Comparison of ENCODE assay signal across 8 cellular contexts in genomic region chr10:123135415-123136141, GRCh38. TPM values are rescaled to one million over a fixed set of nuclear protein-coding genes. Genes with fewer than 3 reads are reported as not detected.
DNase-seq lines count a peak whose midpoint lies in the region; ATAC-seq and TF ChIP-seq lines count a peak whose summit lies in the region.

TSS of gene HMX3 (plus strand) at chr10:123135970. CDS start at chr10:123136051, 81 bp downstream.

- intact Hi-C loops in uterus (cut with DNase I; ENCODE audit: low total_unique reads) = loop anchor here (10.0 kb wide), 1 partner anchor 419 kb away; no protein-coding TSS in a partner anchor

- H3K27ac ChIP-seq in HUES6 (ENCODE audit: low read depth, low read length) = no peak within 1 kb of the TSS
- no peak within 1 kb of the TSS for H3K27ac ChIP-seq in WERI-Rb-1
- no peak within 1 kb of the TSS for H3K27ac ChIP-seq in uterus

- no peak within 1 kb of the TSS for H3K9ac ChIP-seq in HUES6 (ENCODE audit: low read length)

- H3K4me1 ChIP-seq in HUES6 (ENCODE audit: control insufficient read depth, insufficient read depth, low read length) (peaks cover 32% of the 10 kb centered on the region), uterus (peaks cover 0 to 29% of the 10 kb centered on the region in 2 donors)

- DNase-seq in DMS114 treated with DMSO at 0.1 percent for 48 hours (lab: John Stamatoyannopoulos, UW; ENCODE audit: unreplicated experiment) (peak; percentile 44), WERI-Rb-1 (peak; percentile 38), fibroblast of the aortic adventitia (ENCODE audit: low read depth) (no peak), NCI-H345 (lab: John Stamatoyannopoulos, UW) (no peak), uterus (no peak)
- peak; percentile 62 for DNase-seq in stimulated activated naive CD8-positive, alpha-beta T cell treated with anti-CD3 and anti-CD28 coated beads, Interleukin-15, Interleukin-2, amounts not matched to agents 100 U/mL and 50 U/mL, for 24 hours

- TF ChIP-seq POLR2A in uterus (IDR thresholded peaks at IDR 0.05) = no peak

- no peak for TF ChIP-seq CTCF in WERI-Rb-1 (IDR thresholded peaks at IDR 0.05; ENCODE audit: low read depth, low read length)
- no peak for TF ChIP-seq CTCF in fibroblast of the aortic adventitia (IDR thresholded peaks at IDR 0.05; ENCODE audit: insufficient read depth, low read length)
- TF ChIP-seq CTCF in uterus (IDR thresholded peaks at IDR 0.05) = no peak

- H3K4me3 ChIP-seq in HUES6 (ENCODE audit: low read depth, low read length) (peak within 1 kb of the TSS; percentile 59), WERI-Rb-1 (ENCODE audit: low read depth, low read length) (peak within 1 kb of the TSS; percentile 26), fibroblast of the aortic adventitia (ENCODE audit: low read depth, low read length) (peak within 1 kb of the TSS; percentile 31), uterus (peak within 1 kb of the TSS in 1 of 2 donors; percentile 22)

- peak; percentile 47 for ATAC-seq in stimulated activated naive CD8-positive, alpha-beta T cell treated with anti-CD3 and anti-CD28 coated beads, Interleukin-15, Interleukin-2, amounts not matched to agents 100 U/mL and 50 U/mL, for 24 hours
- ATAC-seq in HG03442 (IDR thresholded peaks at IDR 0.05; ENCODE audit: unreplicated experiment) = no peak

- no peaks in the 10 kb centered on the region for H3K9me3 ChIP-seq in HUES6 (ENCODE audit: control insufficient read depth, insufficient read depth, low read depth, low read length)
- no peaks in the 10 kb centered on the region for H3K9me3 ChIP-seq in WERI-Rb-1 (ENCODE audit: severe bottlenecking)
- H3K9me3 ChIP-seq in uterus = no peaks in the 10 kb centered on the region

- H3K27me3 ChIP-seq in HUES6 (ENCODE audit: control insufficient read depth, insufficient read depth, low read length) (peaks cover 100% of the 10 kb centered on the region), WERI-Rb-1 (ENCODE audit: insufficient read depth, low read depth, severe bottlenecking) (peaks cover 99% of the 10 kb centered on the region), uterus (peaks cover 25 to 88% of the 10 kb centered on the region in 2 donors)

- H3K36me3 ChIP-seq in HUES6 (ENCODE audit: control insufficient read depth, insufficient read depth, low read length) (no peaks in the 10 kb centered on the region), WERI-Rb-1 (no peaks in the 10 kb centered on the region), uterus (no peaks in the 10 kb centered on the region)

RNA-seq across cellular contexts. Expression of gene HMX3, which starts in this region (rescaled TPM):
- total RNA-seq in fibroblast of the aortic adventitia (ENCODE audit: low replicate concordance) = not detected in 2 replicates
- not detected for total RNA-seq in uterus

Comparison
In these comparisons a context has a peak if more than half of its experiments do, and no peak if none do; other contexts are left out.
1. DNase-seq: peak in DMS114 treated with DMSO at 0.1 percent for 48 hours (single experiment), WERI-Rb-1 (single experiment) and stimulated activated naive CD8-positive, alpha-beta T cell treated with anti-CD3 and anti-CD28 coated beads, Interleukin-15, Interleukin-2, amounts not matched to agents 100 U/mL and 50 U/mL, for 24 hours (single experiment); none in fibroblast of the aortic adventitia (single experiment), NCI-H345 (single experiment) and uterus (0 of 2).